21 cellular contexts compared by ENCODE assay signal in the genomic region with DNA sequence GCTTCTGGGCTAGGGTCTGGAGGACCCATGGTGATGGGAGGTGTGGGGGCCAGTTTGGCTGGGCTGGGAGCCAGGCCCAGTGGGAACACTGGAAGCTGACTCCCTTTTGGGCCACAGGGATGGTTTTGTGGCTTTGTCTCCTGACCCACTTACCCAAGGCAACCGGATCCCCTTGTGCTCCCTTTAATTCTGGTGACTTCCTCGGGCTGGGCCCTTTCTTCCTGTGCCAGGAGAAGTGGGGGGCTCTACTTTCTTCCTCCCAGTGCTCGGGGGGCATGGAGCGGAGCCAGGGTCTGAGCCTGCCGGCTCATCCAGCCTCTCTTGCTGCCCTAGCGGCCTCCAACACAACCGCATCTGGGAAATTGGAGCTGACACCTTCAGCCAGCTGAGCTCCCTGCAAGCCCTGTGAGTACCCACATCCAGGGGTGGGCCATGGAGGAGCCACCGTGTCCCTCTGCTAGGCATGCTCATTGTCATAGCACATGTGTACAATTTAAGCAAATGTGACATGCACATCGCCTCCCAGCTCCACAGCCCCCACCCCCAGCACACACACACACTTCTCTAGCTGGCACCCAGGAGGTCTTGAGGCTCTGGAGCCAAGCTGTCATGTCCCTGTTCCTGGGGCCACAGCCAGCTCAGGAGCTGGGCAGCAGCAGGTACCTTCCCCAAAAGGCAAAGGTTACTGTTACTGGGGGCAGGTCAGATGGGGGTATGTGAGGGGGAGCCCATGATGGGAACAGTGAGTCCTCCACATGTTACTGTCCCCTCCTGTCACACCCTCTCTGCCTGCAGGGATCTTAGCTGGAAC. TPM values are rescaled to one million over a fixed set of nuclear protein-coding genes. Genes with fewer than 3 reads are reported as not detected.
DNase-seq lines count a peak whose midpoint lies in the region; ATAC-seq and TF ChIP-seq lines count a peak whose summit lies in the region.
"Had no signal": no experiment of that assay in that cellular context is flagged by ENCODE, and none has a peak within 500 bp of the region (broad histone marks: within the 10 kb centered on the region; RNA-seq: fewer than 3 reads in every experiment).

No MANE protein-coding gene starts in this region.

- intact Hi-C loops in natural killer cell (cut with micrococcal nuclease) (no loop called here), body of pancreas (cut with DNase I) (no loop called here)

- TF ChIP-seq CTCF in natural killer cell (IDR thresholded peaks at IDR 0.05) (no peak), osteoblast (IDR thresholded peaks at IDR 0.05; ENCODE audit: extremely low read depth, low read depth, low read length) (no peak), body of pancreas (IDR thresholded peaks at IDR 0.05) (no peak)

- H3K4me3 ChIP-seq in osteoblast (ENCODE audit: insufficient read depth, low read length) (no peak overlapping the region), body of pancreas (no peak overlapping the region)
- H3K4me3 ChIP-seq: SJSA1 had no signal

- no peak overlapping the region for H3K4me3 Mint-ChIP-seq in natural killer cell treated with Interleukin-12 subunit alpha and Interleukin-12 subunit beta and Interleukin-15 and Interleukin-18, amount 100 ng/mL, for 72 hours
- no peak overlapping the region for H3K4me3 Mint-ChIP-seq in natural killer cell
- H3K4me3 Mint-ChIP-seq: B cell; CD4-positive, alpha-beta T cell had no signal

- 61 to 80% methylated on average over 3 to 9 of the region's 9 CpGs for WGBS in body of pancreas, 2 donors

- H3K36me3 Mint-ChIP-seq in natural killer cell treated with Interleukin-12 subunit alpha and Interleukin-12 subunit beta and Interleukin-15 and Interleukin-18, amount 100 ng/mL, for 72 hours: no peaks in the 10 kb centered on the region
- no peaks in the 10 kb centered on the region for H3K36me3 Mint-ChIP-seq in natural killer cell

- peaks cover 20% of the 10 kb centered on the region for H3K27me3 ChIP-seq in osteoblast (ENCODE audit: insufficient read depth, low read length)
- no peaks in the 10 kb centered on the region for H3K27me3 ChIP-seq in body of pancreas
- H3K27me3 ChIP-seq: SJSA1 had no signal

- H3K36me3 ChIP-seq in osteoblast (ENCODE audit: insufficient read depth, low read length): no peaks in the 10 kb centered on the region
- H3K36me3 ChIP-seq in body of pancreas (replicated peaks in 1 of 2; ENCODE audit: insufficient read depth in 1 of 2, low read depth in 2 of 2): no peaks in the 10 kb centered on the region
- H3K36me3 ChIP-seq: SJSA1 had no signal

- TF ChIP-seq POLR2A in body of pancreas (IDR thresholded peaks at IDR 0.05): no peak

- no peaks in the 10 kb centered on the region for H4K20me1 ChIP-seq in osteoblast (ENCODE audit: insufficient read depth, low read length)

- no peak overlapping the region for H3K27ac Mint-ChIP-seq in natural killer cell treated with Interleukin-12 subunit alpha and Interleukin-12 subunit beta and Interleukin-15 and Interleukin-18, amount 100 ng/mL, for 72 hours
- no peak overlapping the region for H3K27ac Mint-ChIP-seq in natural killer cell
- H3K27ac Mint-ChIP-seq: B cell; CD4-positive, alpha-beta T cell had no signal

- no peaks in the 10 kb centered on the region for H3K9me3 ChIP-seq in osteoblast (ENCODE audit: low read depth, low read length)
- no peaks in the 10 kb centered on the region for H3K9me3 ChIP-seq in body of pancreas
- H3K9me3 ChIP-seq: SJSA1 had no signal

- H3K4me1 Mint-ChIP-seq in natural killer cell treated with Interleukin-12 subunit alpha and Interleukin-12 subunit beta and Interleukin-15 and Interleukin-18, amount 100 ng/mL, for 72 hours (ENCODE audit: low read depth in 2 of 2): peaks cover 4 to 6% of the 10 kb centered on the region in 2 donors
- H3K4me1 Mint-ChIP-seq in natural killer cell: peaks cover 0 to 8% of the 10 kb centered on the region in 2 donors
- H3K4me1 Mint-ChIP-seq: B cell had no signal

- no peak overlapping the region for H3K4me2 ChIP-seq in osteoblast (ENCODE audit: insufficient read depth, low read length)

- ATAC-seq in natural killer cell treated with Interleukin-12 subunit alpha and Interleukin-12 subunit beta and Interleukin-15 and Interleukin-18, amount 100 ng/mL, for 72 hours: no peak
- no peak for ATAC-seq in natural killer cell
- ATAC-seq in HG02798 (IDR thresholded peaks at IDR 0.05; ENCODE audit: poor library complexity, unreplicated experiment): no peak
- ATAC-seq in body of pancreas: no peak
- ATAC-seq: HCT116, Right ventricle myocardium inferior had no signal

- no peak overlapping the region for H2AFZ ChIP-seq in osteoblast (ENCODE audit: low read length)

- H3K79me2 ChIP-seq in osteoblast (ENCODE audit: insufficient read depth, low read length): no peaks in the 10 kb centered on the region

- H3K27ac ChIP-seq in osteoblast (ENCODE audit: low read depth, low read length) (no peak overlapping the region), substantia nigra (ENCODE audit: low read depth, low read length, poor library complexity, severe bottlenecking) (no peak overlapping the region), body of pancreas (no peak overlapping the region)
- H3K27ac ChIP-seq: SJSA1 had no signal

- H3K27me3 Mint-ChIP-seq in natural killer cell treated with Interleukin-12 subunit alpha and Interleukin-12 subunit beta and Interleukin-15 and Interleukin-18, amount 100 ng/mL, for 72 hours: no peaks in the 10 kb centered on the region
- H3K27me3 Mint-ChIP-seq in natural killer cell (ENCODE audit: low read depth in 2 of 2): no peaks in the 10 kb centered on the region
- H3K27me3 Mint-ChIP-seq: CD4-positive, alpha-beta T cell had no signal

- DNase-seq in natural killer cell treated with Interleukin-12 subunit alpha and Interleukin-12 subunit beta and Interleukin-15 and Interleukin-18, amount 100 ng/mL, for 72 hours (ENCODE audit: low spot score): peak; percentile 58
- DNase-seq in natural killer cell: no peak
- DNase-seq in cerebellar cortex (ENCODE audit: low spot score): peak; percentile 13
- DNase-seq in osteoblast (ENCODE audit: insufficient read length, low spot score, missing footprints): peak; percentile 60
- DNase-seq in substantia nigra (lab: John Stamatoyannopoulos, UW): peak in 34 of 49 donors; percentile 5 to 83 (median 32)
- DNase-seq in NCI-H1694 (lab: John Stamatoyannopoulos, UW): no peak
- no peak for DNase-seq in body of pancreas
- DNase-seq: CD4-positive, alpha-beta T cell; COR-L47; DMS79; GOT3; Karpas-422; NCI-H1694 treated with DMSO at 0.1 percent for 48 hours; NCI-H446; NCI-H526; OCI-M1 had no signal

- no peaks in the 10 kb centered on the region for H3K4me1 ChIP-seq in osteoblast (ENCODE audit: insufficient read depth, low read length)
- no peaks in the 10 kb centered on the region for H3K4me1 ChIP-seq in body of pancreas

- no peaks in the 10 kb centered on the region for H3K9me3 Mint-ChIP-seq in natural killer cell treated with Interleukin-12 subunit alpha and Interleukin-12 subunit beta and Interleukin-15 and Interleukin-18, amount 100 ng/mL, for 72 hours
- no peaks in the 10 kb centered on the region for H3K9me3 Mint-ChIP-seq in natural killer cell
- H3K9me3 Mint-ChIP-seq: CD4-positive, alpha-beta T cell had no signal

RNA-seq across cellular contexts. Expression of gene UBE2T, which starts 35.0 kb away (rescaled TPM):
- total RNA-seq in natural killer cell treated with Interleukin-12 subunit alpha and Interleukin-12 subunit beta and Interleukin-15 and Interleukin-18, amount 100 ng/mL, for 72 hours: 10 to 100 TPM; 49.0 to 55.5 TPM
- total RNA-seq in natural killer cell (1 to 10 TPM in 2 of 3 donors, under 1 TPM in 1; 0.92 to 2.3 (median 1.3) TPM), osteoblast (5.3 and 5.4 TPM in 2 replicates), body of pancreas (1 to 10 TPM in 1 of 2 donors, under 1 TPM in 1; 0.52 to 1.3 TPM)

RNA-seq across cellular contexts. Expression of gene PPP1R12B, which starts 41.8 kb away (rescaled TPM):
- total RNA-seq in natural killer cell treated with Interleukin-12 subunit alpha and Interleukin-12 subunit beta and Interleukin-15 and Interleukin-18, amount 100 ng/mL, for 72 hours: 10 to 100 TPM; 27.1 to 51.8 TPM
- total RNA-seq in natural killer cell (10 to 100 TPM; 27.8 to 47.5 (median 46.5) TPM), osteoblast (20.0 and 20.6 TPM in 2 replicates), body of pancreas (10 to 100 TPM; 18.2 to 33.0 TPM)

Comparison
In these comparisons a context has a peak if more than half of its experiments do, and no peak if none do; other contexts are left out.
1. DNase-seq: peak in natural killer cell treated with Interleukin-12 subunit alpha and Interleukin-12 subunit beta and Interleukin-15 and Interleukin-18, amount 100 ng/mL, for 72 hours (single experiment), cerebellar cortex (single experiment), osteoblast (single experiment) and substantia nigra (34 of 49); none in natural killer cell (single experiment), NCI-H1694 (single experiment) and body of pancreas (0 of 4).